Comparison of ENCODE assay signal across 1 cellular context in genomic region chr1:109307363-109308021, GRCh38.
TF ChIP-seq lines count a peak whose summit lies in the region.

No MANE protein-coding gene starts in this region.

TF ChIP-seq in HEK293, 187 proteins besides CTCF, POLR2A, EP300 and RAD21 (continued from another document and continues in another):
- TF ChIP-seq KLF17 (tag by site-specific recombination; IDR thresholded peaks at IDR 0.05): 0 out of 2 replicates have a peak, but pooled peaks have one; percentile 2
- TF ChIP-seq ZBTB10 (tag by site-specific recombination; IDR thresholded peaks at IDR 0.05): no peak
- TF ChIP-seq ZNF660 (tag by site-specific recombination; IDR thresholded peaks at IDR 0.05): 0 out of 2 replicates have a peak, but pooled peaks have one; percentile 57
- TF ChIP-seq ZBTB44 (tag by site-specific recombination; IDR thresholded peaks at IDR 0.05): no peak
- TF ChIP-seq ZNF146 (tag by site-specific recombination; IDR thresholded peaks at IDR 0.05): no peak
- TF ChIP-seq ZNF2 (tag by site-specific recombination; IDR thresholded peaks at IDR 0.05): no peak
- TF ChIP-seq, protein P1, sequence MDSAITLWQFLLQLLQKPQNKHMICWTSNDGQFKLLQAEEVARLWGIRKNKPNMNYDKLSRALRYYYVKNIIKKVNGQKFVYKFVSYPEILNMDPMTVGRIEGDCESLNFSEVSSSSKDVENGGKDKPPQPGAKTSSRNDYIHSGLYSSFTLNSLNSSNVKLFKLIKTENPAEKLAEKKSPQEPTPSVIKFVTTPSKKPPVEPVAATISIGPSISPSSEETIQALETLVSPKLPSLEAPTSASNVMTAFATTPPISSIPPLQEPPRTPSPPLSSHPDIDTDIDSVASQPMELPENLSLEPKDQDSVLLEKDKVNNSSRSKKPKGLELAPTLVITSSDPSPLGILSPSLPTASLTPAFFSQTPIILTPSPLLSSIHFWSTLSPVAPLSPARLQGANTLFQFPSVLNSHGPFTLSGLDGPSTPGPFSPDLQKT (IDR thresholded peaks at IDR 0.05; ENCODE audit: borderline replicate concordance, low read depth, low read length): no peak
- no peak for TF ChIP-seq ZNF558 (tag by site-specific recombination; IDR thresholded peaks at IDR 0.05)
- no peak for TF ChIP-seq ZNF670 (tag by site-specific recombination; IDR thresholded peaks at IDR 0.05; ENCODE audit: low read depth)
- TF ChIP-seq ZNF704 (tag by site-specific recombination; IDR thresholded peaks at IDR 0.05): no peak
- no peak for TF ChIP-seq REPIN1 (tag by site-specific recombination; IDR thresholded peaks at IDR 0.05; ENCODE audit: low read depth)
- peak; percentile 50; the same call in 1 of the 2 replicates for TF ChIP-seq TRIM28 (IDR thresholded peaks at IDR 0.05; ENCODE audit: borderline replicate concordance, low read length)
- TF ChIP-seq, protein P2, sequence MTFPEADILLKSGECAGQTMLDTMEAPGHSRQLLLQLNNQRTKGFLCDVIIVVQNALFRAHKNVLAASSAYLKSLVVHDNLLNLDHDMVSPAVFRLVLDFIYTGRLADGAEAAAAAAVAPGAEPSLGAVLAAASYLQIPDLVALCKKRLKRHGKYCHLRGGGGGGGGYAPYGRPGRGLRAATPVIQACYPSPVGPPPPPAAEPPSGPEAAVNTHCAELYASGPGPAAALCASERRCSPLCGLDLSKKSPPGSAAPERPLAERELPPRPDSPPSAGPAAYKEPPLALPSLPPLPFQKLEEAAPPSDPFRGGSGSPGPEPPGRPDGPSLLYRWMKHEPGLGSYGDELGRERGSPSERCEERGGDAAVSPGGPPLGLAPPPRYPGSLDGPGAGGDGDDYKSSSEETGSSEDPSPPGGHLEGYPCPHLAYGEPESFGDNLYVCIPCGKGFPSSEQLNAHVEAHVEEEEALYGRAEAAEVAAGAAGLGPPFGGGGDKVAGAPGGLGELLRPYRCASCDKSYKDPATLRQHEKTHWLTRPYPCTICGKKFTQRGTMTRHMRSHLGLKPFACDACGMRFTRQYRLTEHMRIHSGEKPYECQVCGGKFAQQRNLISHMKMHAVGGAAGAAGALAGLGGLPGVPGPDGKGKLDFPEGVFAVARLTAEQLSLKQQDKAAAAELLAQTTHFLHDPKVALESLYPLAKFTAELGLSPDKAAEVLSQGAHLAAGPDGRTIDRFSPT (tag by site-specific recombination; IDR thresholded peaks at IDR 0.05): peak; percentile 76
- TF ChIP-seq ZNF449 (tag by site-specific recombination; IDR thresholded peaks at IDR 0.05): no peak
- no peak for TF ChIP-seq ZNF677 (tag by site-specific recombination; IDR thresholded peaks at IDR 0.05)
- no peak for TF ChIP-seq ZIC2 (tag by site-specific recombination; IDR thresholded peaks at IDR 0.05)
- no peak for TF ChIP-seq ZNF513 (tag by site-specific recombination; IDR thresholded peaks at IDR 0.05)
- TF ChIP-seq ZNF174 (tag by site-specific recombination; IDR thresholded peaks at IDR 0.05): no peak
- TF ChIP-seq, protein P3, sequence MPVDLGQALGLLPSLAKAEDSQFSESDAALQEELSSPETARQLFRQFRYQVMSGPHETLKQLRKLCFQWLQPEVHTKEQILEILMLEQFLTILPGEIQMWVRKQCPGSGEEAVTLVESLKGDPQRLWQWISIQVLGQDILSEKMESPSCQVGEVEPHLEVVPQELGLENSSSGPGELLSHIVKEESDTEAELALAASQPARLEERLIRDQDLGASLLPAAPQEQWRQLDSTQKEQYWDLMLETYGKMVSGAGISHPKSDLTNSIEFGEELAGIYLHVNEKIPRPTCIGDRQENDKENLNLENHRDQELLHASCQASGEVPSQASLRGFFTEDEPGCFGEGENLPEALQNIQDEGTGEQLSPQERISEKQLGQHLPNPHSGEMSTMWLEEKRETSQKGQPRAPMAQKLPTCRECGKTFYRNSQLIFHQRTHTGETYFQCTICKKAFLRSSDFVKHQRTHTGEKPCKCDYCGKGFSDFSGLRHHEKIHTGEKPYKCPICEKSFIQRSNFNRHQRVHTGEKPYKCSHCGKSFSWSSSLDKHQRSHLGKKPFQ (tag by site-specific recombination; IDR thresholded peaks at IDR 0.05): no peak
- TF ChIP-seq ZNF776 (tag by site-specific recombination; IDR thresholded peaks at IDR 0.05; ENCODE audit: borderline replicate concordance): no peak
- no peak for TF ChIP-seq ZBTB11 (tag by site-specific recombination; conservative IDR thresholded peaks at IDR 0.05; ENCODE audit: low read depth)
- TF ChIP-seq BCL11A (tag by site-specific recombination; IDR thresholded peaks at IDR 0.05; ENCODE audit: low read depth): no peak
- no peak for TF ChIP-seq TCF7L2 (IDR thresholded peaks at IDR 0.05; ENCODE audit: borderline replicate concordance, low read depth, low read length)
- TF ChIP-seq ZFHX2 (tag by site-specific recombination; conservative IDR thresholded peaks at IDR 0.05): peak; percentile 22; the same call in 1 of the 2 replicates
- TF ChIP-seq SP7 (tag by site-specific recombination; IDR thresholded peaks at IDR 0.05): peak; percentile 99
- no peak for TF ChIP-seq ZNF521 (tag by site-specific recombination; IDR thresholded peaks at IDR 0.05)
- TF ChIP-seq PRDM10 (tag by site-specific recombination; IDR thresholded peaks at IDR 0.05): 0 out of 2 replicates have a peak, but pooled peaks have one; percentile 14
- no peak for TF ChIP-seq KLF7 (tag by site-specific recombination; IDR thresholded peaks at IDR 0.05; ENCODE audit: borderline replicate concordance)
- no peak for TF ChIP-seq ZNF654 (tag by site-specific recombination; IDR thresholded peaks at IDR 0.05; ENCODE audit: low read depth)
- TF ChIP-seq ZNF544 (tag by site-specific recombination; IDR thresholded peaks at IDR 0.05): no peak
- no peak for TF ChIP-seq ZNF140 (tag by site-specific recombination; IDR thresholded peaks at IDR 0.05)
